Comparison of ENCODE assay signal across 6 cellular contexts in genomic region chr21:34266322-34266721, GRCh38.
"Had no signal": no experiment of that assay in that cellular context is flagged by ENCODE, and none has a peak within 500 bp of the region (broad histone marks: within the 10 kb centered on the region; RNA-seq: fewer than 3 reads in every experiment).

No MANE protein-coding gene starts in this region.

- H3K9me3 Mint-ChIP-seq: GM23338 had no signal

- H3K27ac Mint-ChIP-seq: GM23338 had no signal

- H3K4me2 ChIP-seq: GM23338 had no signal

- H3K4me3 Mint-ChIP-seq: GM23338, H9 had no signal

- H2AFZ ChIP-seq: GM23338 had no signal

- DNase-seq: H9, HCEC 1CT, IMR-90, KG1 had no signal

- ATAC-seq: GM23338, K562 had no signal

- H3K4me3 ChIP-seq: GM23338, K562 had no signal
